In genomic region chr2:37344453-37345361, GRCh38 we compare ENCODE assay signal across 9 cellular contexts.
DNase-seq lines count a peak whose midpoint lies in the region; ATAC-seq lines count a peak whose summit lies in the region.
"Had no signal": no experiment of that assay in that cellular context is flagged by ENCODE, and none has a peak within 500 bp of the region (broad histone marks: within the 10 kb centered on the region; RNA-seq: fewer than 3 reads in every experiment).

Gene QPCT (plus strand): TSS chr2:37344630. CDS start chr2:37344732, 102 bp downstream.

- H3K36me3 ChIP-seq in muscle layer of duodenum (ENCODE audit: control insufficient read depth in 1 of 2, insufficient read depth in 2 of 2, low read length in 2 of 2) = no peaks in the 10 kb centered on the region
- no peaks in the 10 kb centered on the region for H3K36me3 ChIP-seq in subcutaneous abdominal adipose tissue (ENCODE audit: control insufficient read depth in 5 of 5, insufficient read depth in 5 of 5, low read length in 5 of 5)

- H3K27me3 ChIP-seq in muscle layer of duodenum (ENCODE audit: low read depth, low read length) (no peaks in the 10 kb centered on the region), subcutaneous abdominal adipose tissue (ENCODE audit: control insufficient read depth in 5 of 5, insufficient read depth in 4 of 5, low read length in 5 of 5) (no peaks in the 10 kb centered on the region)

- peak within 1 kb of the TSS in 4 of 5 donors; percentile 20 to 76 (median 66) for H3K9ac ChIP-seq in subcutaneous abdominal adipose tissue (ENCODE audit: low read length in 5 of 5)

- peak within 1 kb of the TSS; percentile 47 to 76 for H3K4me3 ChIP-seq in muscle layer of duodenum (ENCODE audit: low read depth in 1 of 2, low read length in 2 of 2)
- H3K4me3 ChIP-seq in subcutaneous abdominal adipose tissue (ENCODE audit: low read depth in 1 of 5, low read length in 5 of 5) = peak within 1 kb of the TSS; percentile 49 to 84 (median 75)

- H3K27ac ChIP-seq in epithelial cell of prostate = peak within 1 kb of the TSS; percentile 35
- peak within 1 kb of the TSS; percentile 40 for H3K27ac ChIP-seq in muscle layer of duodenum (ENCODE audit: low read length)
- no peak within 1 kb of the TSS for H3K27ac ChIP-seq in subcutaneous abdominal adipose tissue (ENCODE audit: low read depth, low read length)
- H3K27ac ChIP-seq: C4-2B had no signal

- H3K9me3 ChIP-seq in muscle layer of duodenum (ENCODE audit: control insufficient read depth in 1 of 2, low read length in 2 of 2) (no peaks in the 10 kb centered on the region), subcutaneous abdominal adipose tissue (ENCODE audit: control insufficient read depth in 5 of 5, low read length in 5 of 5) (no peaks in the 10 kb centered on the region)

- DNase-seq in NCI-H345 (lab: John Stamatoyannopoulos, UW) (peak; percentile 50), NCI-H345 treated with DMSO at 0.1 percent for 48 hours (lab: John Stamatoyannopoulos, UW; ENCODE audit: unreplicated experiment) (no peak), NCI-H146 (lab: John Stamatoyannopoulos, UW) (peak; percentile 75), epithelial cell of prostate (ENCODE audit: low read depth, low spot score) (no peak)
- DNase-seq in activated CD8-positive, alpha-beta memory T cell treated with anti-CD3 and anti-CD28 coated beads, Interleukin-2, amount 50 U/mL, for 1 hour (ENCODE audit: extremely low read depth) = peak; percentile 55

- no peak for ATAC-seq in GM19023 (IDR thresholded peaks at IDR 0.05; ENCODE audit: unreplicated experiment)

- H3K4me1 ChIP-seq in muscle layer of duodenum (ENCODE audit: control insufficient read depth in 1 of 2, insufficient read depth in 2 of 2, low read length in 2 of 2) (peaks cover 0 to 11% of the 10 kb centered on the region in 2 donors), subcutaneous abdominal adipose tissue (ENCODE audit: control insufficient read depth in 5 of 5, insufficient read depth in 5 of 5, low read length in 5 of 5) (peaks cover 0 to 27% (median 17%) of the 10 kb centered on the region in 5 donors)

Comparison
In these comparisons a context has a peak if more than half of its experiments do, and no peak if none do; other contexts are left out.
1. DNase-seq: peak in NCI-H345 (single experiment), NCI-H146 (single experiment) and activated CD8-positive, alpha-beta memory T cell treated with anti-CD3 and anti-CD28 coated beads, Interleukin-2, amount 50 U/mL, for 1 hour (single experiment); none in NCI-H345 treated with DMSO at 0.1 percent for 48 hours (single experiment) and epithelial cell of prostate (single experiment).